In the genomic region with DNA sequence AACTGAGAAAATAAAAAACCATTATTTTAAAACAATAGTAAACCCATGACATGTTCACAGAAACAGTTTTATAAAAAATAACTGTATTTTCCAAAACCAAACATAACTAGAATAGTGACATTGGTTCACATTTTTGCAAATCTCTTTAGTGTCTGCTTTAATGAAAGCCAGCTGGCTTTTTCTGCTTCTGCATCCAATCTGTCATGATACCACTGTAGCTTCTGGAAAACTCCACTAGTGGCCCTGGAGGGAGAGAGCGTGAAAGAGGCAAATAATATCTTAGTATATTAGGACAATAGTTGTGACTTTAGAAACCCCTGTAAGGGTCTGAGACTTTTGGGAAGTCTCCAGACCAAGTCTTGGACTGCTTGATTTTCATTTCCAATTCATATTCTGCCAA, we compare ENCODE assay signal across 19 cellular contexts. TPM values are rescaled to one million over a fixed set of nuclear protein-coding genes. Genes with fewer than 3 reads are reported as not detected.
DNase-seq lines count a peak whose midpoint lies in the region; ATAC-seq, FAIRE-seq and TF ChIP-seq lines count a peak whose summit lies in the region.
"Had no signal": no experiment of that assay in that cellular context is flagged by ENCODE, and none has a peak within 500 bp of the region (broad histone marks: within the 10 kb centered on the region; RNA-seq: fewer than 3 reads in every experiment).

No MANE protein-coding gene starts in this region.

- H3K36me3 ChIP-seq in SK-N-SH (replicated peaks in 1 of 2; ENCODE audit: control insufficient read depth in 1 of 2, insufficient read depth in 2 of 2, low read length in 1 of 2), result no peaks in the 10 kb centered on the region
- H3K36me3 ChIP-seq in A673 (ENCODE audit: insufficient read depth, low read length, poor library complexity, severe bottlenecking), result no peaks in the 10 kb centered on the region

- no peak overlapping the region for H3K14ac ChIP-seq in H9 (ENCODE audit: insufficient read depth, low read length)

- H3K4me3 Mint-ChIP-seq in H9, result no peak overlapping the region

- H3K79me2 ChIP-seq in SK-N-SH (ENCODE audit: insufficient read depth), result no peaks in the 10 kb centered on the region
- no peaks in the 10 kb centered on the region for H3K79me2 ChIP-seq in H9 (ENCODE audit: insufficient read depth, low read length)

- H3K9me3 ChIP-seq in SK-N-SH, result no peaks in the 10 kb centered on the region
- no peaks in the 10 kb centered on the region for H3K9me3 ChIP-seq in A673 (ENCODE audit: low read depth, low read length, poor library complexity, severe bottlenecking)
- no peaks in the 10 kb centered on the region for H3K9me3 ChIP-seq in H9 (ENCODE audit: control insufficient read depth, low read depth, low read length)

- no peak overlapping the region for H3K23ac ChIP-seq in H9 (ENCODE audit: insufficient read length, low read depth, low read length)

- no peak overlapping the region for H3T11ph ChIP-seq in H9 (ENCODE audit: low read length)

- H2BK12ac ChIP-seq in H9 (ENCODE audit: insufficient read length, low read depth, low read length), result no peak overlapping the region

- TF ChIP-seq EP300 in SK-N-SH (IDR thresholded peaks at IDR 0.05; ENCODE audit: borderline replicate concordance in 1 of 2, low read depth in 1 of 2, low read length in 1 of 2), result peak in 1 of 2 experiments; percentile 60; a peak in 2 of 4 replicates

- CTCF ChIA-PET in SK-N-SH (lab: Yijun Ruan, JAX) (interaction anchor here (1.2 to 3.5 kb wide), 5 partner anchors 21 to 102 kb away, joined by 4 to 21 read pairs (median 9); no protein-coding TSS in a partner anchor), A673 (lab: Charles Lee) (no interaction called here)

- no peak overlapping the region for H2BK15ac ChIP-seq in H9 (ENCODE audit: low read depth, low read length)

- POLR2A ChIA-PET in SK-N-SH (lab: Yijun Ruan, JAX), result no interaction called here
- POLR2A ChIA-PET in A673 (lab: Charles Lee; ENCODE audit: low non-redundant PET), result no interaction called here

- no peak overlapping the region for H4K91ac ChIP-seq in H9 (ENCODE audit: insufficient read length, low read depth, low read length)

- H3K9ac ChIP-seq in SK-N-SH, result no peak overlapping the region
- no peak overlapping the region for H3K9ac ChIP-seq in H9 (ENCODE audit: extremely low read depth, insufficient read length, low read length)

- H2AK5ac ChIP-seq in H9 (ENCODE audit: insufficient read length, low read length), result no peak overlapping the region

- no peaks in the 10 kb centered on the region for H3F3A ChIP-seq in SK-N-SH (replicated peaks; ENCODE audit: insufficient read depth)

- no peak overlapping the region for H3K56ac ChIP-seq in H9 (ENCODE audit: insufficient read length, low read depth, low read length)

- BruUV-seq in A673 (replicated peaks; lab: Mats Ljungman, UMichigan), result no TSS peak

- H3K27ac Mint-ChIP-seq in H9, result no peak overlapping the region

- H3K18ac ChIP-seq in H9 (ENCODE audit: insufficient read length, low read depth, low read length), result no peak overlapping the region

- no peak overlapping the region for H3K4me3 ChIP-seq in SK-N-SH (ENCODE audit: low read depth in 2 of 2, low read length in 1 of 2)
- no peak overlapping the region for H3K4me3 ChIP-seq in fibroblast of villous mesenchyme (ENCODE audit: low read depth, low read length)
- no peak overlapping the region for H3K4me3 ChIP-seq in A673 (ENCODE audit: low read depth, low read length, poor library complexity, severe bottlenecking)

- H4K20me1 ChIP-seq in SK-N-SH (ENCODE audit: insufficient read depth) (no peaks in the 10 kb centered on the region), H9 (ENCODE audit: control insufficient read depth, insufficient read depth, insufficient read length) (no peaks in the 10 kb centered on the region)

- no peak for TF ChIP-seq RAD21 in SK-N-SH (IDR thresholded peaks at IDR 0.05; ENCODE audit: low read length)

- H3K4ac ChIP-seq in H9 (ENCODE audit: low read depth, low read length), result no peak overlapping the region

- H3K4me1 Mint-ChIP-seq in H9, result peaks cover 0 to 6% of the 10 kb centered on the region in 2 experiments; a peak in 2 of 4 replicates

- TF ChIP-seq CTCF in SK-N-SH (IDR thresholded peaks at IDR 0.05) (no peak), fibroblast of villous mesenchyme (IDR thresholded peaks at IDR 0.05; ENCODE audit: insufficient read depth, low read depth, low read length) (no peak), A673 (conservative IDR thresholded peaks at IDR 0.05; ENCODE audit: low read depth, low read length) (no peak), H9 (conservative IDR thresholded peaks at IDR 0.05) (no peak)

- peaks cover 0 to 10% of the 10 kb centered on the region in 2 experiments; a peak in 2 of 4 replicates for H3K4me1 ChIP-seq in SK-N-SH (ENCODE audit: control insufficient read depth in 1 of 2, insufficient read depth in 2 of 2, low read depth in 1 of 2, low read length in 1 of 2)
- no peaks in the 10 kb centered on the region for H3K4me1 ChIP-seq in A673 (ENCODE audit: insufficient read depth, low read length, poor library complexity, severe bottlenecking)
- no peaks in the 10 kb centered on the region; the same call in none of the 2 replicates for H3K4me1 ChIP-seq in H9 (ENCODE audit: insufficient read depth, low read length)

- DNase-seq in left ventricle myocardium superior (no peak), Right ventricle myocardium superior (no peak), SK-N-SH (peak; percentile 65), fibroblast of villous mesenchyme (ENCODE audit: low read depth) (peak; percentile 41), GM19239 (ENCODE audit: insufficient read length, low spot score) (no peak), A673 (ENCODE audit: low spot score) (no peak), H9 (no peak), NOMO-1 treated with DMSO at 0.1 percent for 48 hours (lab: John Stamatoyannopoulos, UW; ENCODE audit: unreplicated experiment) (no peak)
- DNase-seq: COR-L47, DMS153, EL, H7, NCI-H1436, NCI-H2029, NCI-H2171 treated with DMSO at 0.1 percent for 48 hours, NCI-H446 treated with DMSO at 0.1 percent for 48 hours, NCI-H748 treated with DMSO at 0.1 percent for 48 hours, SHP77 had no signal

- peaks cover 3% of the 10 kb centered on the region for H3K27me3 Mint-ChIP-seq in H9 (ENCODE audit: low read depth)

- H4K8ac ChIP-seq in H9 (replicated peaks; ENCODE audit: insufficient read length, low read depth, low read length), result no peak overlapping the region

- no peaks in the 10 kb centered on the region for H3K79me1 ChIP-seq in H9 (ENCODE audit: insufficient read depth, low read depth, low read length, poor library complexity, severe bottlenecking)

- H3K4me2 ChIP-seq in SK-N-SH (no peak overlapping the region), H9 (ENCODE audit: insufficient read depth, insufficient read length, low read length) (no peak overlapping the region)

- no peak for FAIRE-seq in GM19239 (lab: Jason Lieb, UNC)

- no peak overlapping the region for H2BK5ac ChIP-seq in H9 (ENCODE audit: insufficient read length, low read length)

- no peak overlapping the region for H2AFZ ChIP-seq in SK-N-SH (ENCODE audit: low read depth)
- no peak overlapping the region for H2AFZ ChIP-seq in H9 (ENCODE audit: low read length)

- H2BK120ac ChIP-seq in H9 (ENCODE audit: low read depth, low read length, poor library complexity, severe bottlenecking), result no peak overlapping the region

- WGBS in SK-N-SH (ENCODE audit: low lambda C conversion rate), result 90% methylated on average over 1 of the region's 1 CpG
- no CpG with 5 or more reads among the region's 1 CpG for WGBS in H9 (ENCODE audit: extremely low coverage, insufficient read length, low lambda C conversion rate)

- no peaks in the 10 kb centered on the region for H3K23me2 ChIP-seq in H9 (ENCODE audit: insufficient read length, low read depth, low read length, poor library complexity, severe bottlenecking)

- no peak overlapping the region for H4K5ac ChIP-seq in H9 (ENCODE audit: insufficient read length, low read depth, low read length)

- H3K27ac ChIP-seq in SK-N-SH (ENCODE audit: low read depth in 2 of 2, low read length in 1 of 2) (no peak overlapping the region; a peak in 1 of 4 replicates), A673 (ENCODE audit: low read depth, low read length, poor library complexity, severe bottlenecking) (no peak overlapping the region), H9 (ENCODE audit: insufficient read length, low read depth, low read length) (no peak overlapping the region)

- H3K9me3 Mint-ChIP-seq in H9, result peaks cover 0 to 10% of the 10 kb centered on the region in 2 experiments; a peak in 2 of 5 replicates

- H2BK20ac ChIP-seq in H9 (ENCODE audit: low read depth, low read length, poor library complexity, severe bottlenecking), result no peak overlapping the region

- H3K27me3 ChIP-seq in SK-N-SH (ENCODE audit: insufficient read depth) (no peaks in the 10 kb centered on the region), A673 (replicated peaks; ENCODE audit: insufficient read depth, low read depth, low read length, poor library complexity) (no peaks in the 10 kb centered on the region), H9 (ENCODE audit: insufficient read depth, low read length) (no peaks in the 10 kb centered on the region)

- peaks cover 0 to 16% (median 12%) of the 10 kb centered on the region in 3 experiments; a peak in 4 of 7 replicates for H3K36me3 Mint-ChIP-seq in H9 (ENCODE audit: insufficient read depth in 1 of 3, low read depth in 3 of 3)

- H3K9me2 ChIP-seq in SK-N-SH, result no peaks in the 10 kb centered on the region

- intact Hi-C loops in left ventricle myocardium superior (cut with micrococcal nuclease), result no loop called here
- intact Hi-C loops in Right ventricle myocardium superior (cut with DNase I), result no loop called here
- intact Hi-C loops in A673 (cut with micrococcal nuclease; ENCODE audit: unreplicated experiment), result no loop called here

- ATAC-seq in left ventricle myocardium superior (peak; percentile 17), Right ventricle myocardium superior (ENCODE audit: poor library complexity) (no peak)

TF ChIP-seq in SK-N-SH, 30 proteins besides CTCF, POLR2A, EP300 and RAD21 (continues in another document):
- no peak for TF ChIP-seq ELF1 (IDR thresholded peaks at IDR 0.05)
- peak; percentile 77 for TF ChIP-seq TCF12 (IDR thresholded peaks at IDR 0.05)
- no peak; the same call in 1 of the 2 replicates for TF ChIP-seq RCOR1 (IDR thresholded peaks at IDR 0.05; ENCODE audit: low read length)
- 0 out of 2 replicates have a peak, but pooled peaks have one; percentile 17 for TF ChIP-seq POLR2AphosphoS5 (IDR thresholded peaks at IDR 0.05; ENCODE audit: low read depth, low read length)

RNA-seq across cellular contexts. Expression of a gene that starts 31.1 kb away (rescaled TPM):
- total RNA-seq in left ventricle myocardium superior, result not detected
- not detected for total RNA-seq in Right ventricle myocardium superior
- polyA plus RNA-seq in SK-N-SH (2012; rRNA removed), result 0.11 and 0.13 TPM in 2 replicates
- 0.14 and 0.18 TPM in 2 replicates for polyA plus RNA-seq in SK-N-SH (2012; cell fraction: cytosol; rRNA removed)
- 0.06 TPM in 1 of 2 replicates, not detected in the other for polyA plus RNA-seq in SK-N-SH (2012; cell fraction: nucleus; rRNA removed)
- not detected in 2 replicates for total RNA-seq in fibroblast of villous mesenchyme
- total RNA-seq in A673 (2021), result not detected in 2 replicates
- total RNA-seq in H9 (2021), result not detected in 2 replicates
- total RNA-seq: H7 had no signal

RNA-seq across cellular contexts. Expression of a gene that starts 55.5 kb away (rescaled TPM):
- total RNA-seq in left ventricle myocardium superior (0.79 TPM), Right ventricle myocardium superior (2.0 TPM), fibroblast of villous mesenchyme (not detected in 2 replicates), A673 (2021) (not detected in 2 replicates), H9 (2021) (not detected in 2 replicates)
- 0.62 and 1.7 TPM in 2 replicates for polyA plus RNA-seq in SK-N-SH (2012; rRNA removed)
- 1.1 and 2.0 TPM in 2 replicates for polyA plus RNA-seq in SK-N-SH (2012; cell fraction: cytosol; rRNA removed)
- 0.56 and 1.2 TPM in 2 replicates for polyA plus RNA-seq in SK-N-SH (2012; cell fraction: nucleus; rRNA removed)
- total RNA-seq: A172, H7 had no signal

Comparison
In these comparisons a context has a peak if more than half of its experiments do, and no peak if none do; other contexts are left out.
1. DNase-seq: peak in SK-N-SH (single experiment) and fibroblast of villous mesenchyme (single experiment); none in left ventricle myocardium superior (single experiment), Right ventricle myocardium superior (single experiment), GM19239 (single experiment), A673 (single experiment), H9 (single experiment) and NOMO-1 treated with DMSO at 0.1 percent for 48 hours (single experiment).